Comparison of ENCODE assay signal across 21 cellular contexts in genomic region chr1:3003039-3003940, GRCh38. TPM values are rescaled to one million over a fixed set of nuclear protein-coding genes. Genes with fewer than 3 reads are reported as not detected.
DNase-seq lines count a peak whose midpoint lies in the region; ATAC-seq and TF ChIP-seq lines count a peak whose summit lies in the region.
"Had no signal": no experiment of that assay in that cellular context is flagged by ENCODE, and none has a peak within 500 bp of the region (broad histone marks: within the 10 kb centered on the region; RNA-seq: fewer than 3 reads in every experiment).

No MANE protein-coding gene starts in this region.

- no peak overlapping the region for H3K4me3 Mint-ChIP-seq in GM23338
- H3K4me3 Mint-ChIP-seq: CD14-positive monocyte had no signal

- H3K36me3 ChIP-seq in RWPE2 (ENCODE audit: low read depth) (no peaks in the 10 kb centered on the region), upper lobe of left lung (no peaks in the 10 kb centered on the region), GM23338 (ENCODE audit: insufficient read depth) (no peaks in the 10 kb centered on the region)

- peaks cover 85% of the 10 kb centered on the region for H3K9me3 Mint-ChIP-seq in GM23338

- TF ChIP-seq POLR2A in upper lobe of left lung (IDR thresholded peaks at IDR 0.05) = no peak

- H4K20me1 ChIP-seq in GM23338 (replicated peaks; ENCODE audit: insufficient read depth) = no peaks in the 10 kb centered on the region

- H3K27me3 ChIP-seq in RWPE2 (ENCODE audit: insufficient read depth, poor library complexity, severe bottlenecking) (no peaks in the 10 kb centered on the region), upper lobe of left lung (no peaks in the 10 kb centered on the region), GM23338 (ENCODE audit: insufficient read depth) (no peaks in the 10 kb centered on the region)

- TF ChIP-seq CTCF in RWPE2 (IDR thresholded peaks at IDR 0.05; ENCODE audit: poor library complexity, severe bottlenecking) = no peak
- no peak for TF ChIP-seq CTCF in upper lobe of left lung (IDR thresholded peaks at IDR 0.05)
- TF ChIP-seq CTCF in GM23338 (conservative IDR thresholded peaks at IDR 0.05; ENCODE audit: low read depth in 2 of 2) = no peak

- H3K27ac ChIP-seq in RWPE2 (ENCODE audit: poor library complexity, severe bottlenecking) (no peak overlapping the region), upper lobe of left lung (no peak overlapping the region), GM23338 (ENCODE audit: low read depth) (no peak overlapping the region)
- H3K27ac ChIP-seq: A549 had no signal

- H3K9me3 ChIP-seq in RWPE2 (ENCODE audit: severe bottlenecking) (no peaks in the 10 kb centered on the region), upper lobe of left lung (peaks cover 0 to 10% (median 8%) of the 10 kb centered on the region in 4 donors)
- H3K9me3 ChIP-seq: A549 had no signal

- no peaks in the 10 kb centered on the region; the same call in 2 of the 3 replicates for H3K4me1 Mint-ChIP-seq in GM23338
- H3K4me1 Mint-ChIP-seq: CD14-positive monocyte had no signal

- no peaks in the 10 kb centered on the region for H3K9me2 ChIP-seq in GM23338 (ENCODE audit: insufficient read depth)

- no peak overlapping the region for H2AFZ ChIP-seq in GM23338

- H3K27ac Mint-ChIP-seq in GM23338 = no peak overlapping the region

- DNase-seq in Right ventricle myocardium superior = peak; percentile 29
- DNase-seq in left ventricle myocardium superior = no peak
- peak; percentile 45 for DNase-seq in RWPE2 (ENCODE audit: low spot score)
- peak; percentile 89 for DNase-seq in mesenteric fat pad (ENCODE audit: low spot score)
- peak; percentile 18 to 68 for DNase-seq in upper lobe of left lung
- no peak for DNase-seq in GM23338 (ENCODE audit: low spot score)
- DNase-seq in NCI-H2107 (lab: John Stamatoyannopoulos, UW) = no peak
- DNase-seq: COR-L47, GF-D8, MV-4-11, NCI-H1417 treated with DMSO at 0.1 percent for 48 hours, NCI-H2029 treated with DMSO at 0.1 percent for 48 hours, NCI-H510A, NCI-H82, PC-3 had no signal

- H3K4me2 ChIP-seq in GM23338 = no peak overlapping the region
- H3K4me2 ChIP-seq: A549 had no signal

- peaks cover 4% of the 10 kb centered on the region for H3K27me3 Mint-ChIP-seq in GM23338 (ENCODE audit: insufficient read depth, low read depth, poor library complexity)

- TF ChIP-seq EP300 in upper lobe of left lung (IDR thresholded peaks at IDR 0.05) = no peak

- WGBS in upper lobe of left lung, 2 donors = 79 to 100% methylated on average over 2 to 27 of the region's 32 CpGs

- no peaks in the 10 kb centered on the region for H3K79me2 ChIP-seq in GM23338 (replicated peaks; ENCODE audit: insufficient read depth)

- no peak overlapping the region for H3K4me3 ChIP-seq in RWPE2 (ENCODE audit: severe bottlenecking)
- H3K4me3 ChIP-seq in upper lobe of left lung = no peak overlapping the region
- no peak overlapping the region for H3K4me3 ChIP-seq in GM23338
- H3K4me3 ChIP-seq: A549, K562 had no signal

- ATAC-seq in Right ventricle myocardium superior (ENCODE audit: poor library complexity) (no peak), left ventricle myocardium superior (no peak), RWPE2 (ENCODE audit: low read depth) (no peak), upper lobe of left lung (ENCODE audit: low FRiP score in 2 of 2) (no peak), GM21717 (IDR thresholded peaks at IDR 0.05; ENCODE audit: unreplicated experiment) (no peak), GM23338 (no peak)
- ATAC-seq: A549, K562, PC-3 had no signal

- intact Hi-C loops in Right ventricle myocardium superior (cut with DNase I) = no loop called here
- intact Hi-C loops in left ventricle myocardium superior (cut with micrococcal nuclease) = no loop called here

- peaks cover 12% of the 10 kb centered on the region for H3K36me3 Mint-ChIP-seq in GM23338 (ENCODE audit: low read depth)
- H3K36me3 Mint-ChIP-seq: CD14-positive monocyte had no signal

- H3F3A ChIP-seq in GM23338 (replicated peaks; ENCODE audit: low read depth) = no peaks in the 10 kb centered on the region

- H3K4me1 ChIP-seq in RWPE2 (ENCODE audit: insufficient read depth, poor library complexity, severe bottlenecking) = no peaks in the 10 kb centered on the region
- no peaks in the 10 kb centered on the region for H3K4me1 ChIP-seq in upper lobe of left lung
- H3K4me1 ChIP-seq in GM23338 (ENCODE audit: insufficient read depth) = no peaks in the 10 kb centered on the region
- H3K4me1 ChIP-seq: A549 had no signal

TF ChIP-seq in GM23338, 12 proteins besides CTCF, POLR2A, EP300 and RAD21 (continues in another document):
- TF ChIP-seq ZNF462 (CRISPR knock-in tag; IDR thresholded peaks at IDR 0.05) (no peak), CREB1 (CRISPR knock-in tag; IDR thresholded peaks at IDR 0.05; ENCODE audit: low read depth) (no peak), STAT1 (IDR thresholded peaks at IDR 0.05; ENCODE audit: unreplicated experiment) (no peak), EZH2 (IDR thresholded peaks at IDR 0.05; ENCODE audit: low read depth, unreplicated experiment) (no peak), ZNF114 (CRISPR knock-in tag; IDR thresholded peaks at IDR 0.05) (no peak), ZNF331 (CRISPR knock-in tag; IDR thresholded peaks at IDR 0.05; ENCODE audit: low read depth) (no peak), JUNB (IDR thresholded peaks at IDR 0.05; ENCODE audit: unreplicated experiment) (no peak), ETS1 (IDR thresholded peaks at IDR 0.05) (no peak), EZH2phosphoT487 (IDR thresholded peaks at IDR 0.05; ENCODE audit: unreplicated experiment) (no peak)

RNA-seq across cellular contexts. Expression of gene ACTRT2, which starts 18.0 kb away (rescaled TPM):
- total RNA-seq in Right ventricle myocardium superior (not detected), left ventricle myocardium superior (not detected), mesenteric fat pad (not detected), upper lobe of left lung (not detected)
- not detected in 2 replicates for total RNA-seq in GM23338 (2014; rRNA removed; shearing (Covaris generic))
- not detected in 2 replicates for polyA plus RNA-seq in GM23338 (2016; fragmentation: Nextera tagmentation; extraction: Ambion mirVana)
- total RNA-seq: Daoy, H4, K562, PC-3 had no signal
- polyA plus RNA-seq: A549, CD14-positive monocyte, K562 had no signal

Comparison
In these comparisons a context has a peak if more than half of its experiments do, and no peak if none do; other contexts are left out.
1. DNase-seq: peak in Right ventricle myocardium superior (single experiment), RWPE2 (single experiment), mesenteric fat pad (single experiment) and upper lobe of left lung (2 of 2); none in left ventricle myocardium superior (single experiment), GM23338 (single experiment) and NCI-H2107 (single experiment).